Comparison of ENCODE assay signal across 12 cellular contexts in genomic region chr10:17217661-17218306, GRCh38. TPM values are rescaled to one million over a fixed set of nuclear protein-coding genes. Genes with fewer than 3 reads are reported as not detected.
A peak's percentile ranks its signal among the peaks of the same experiment; 100 is the strongest.
DNase-seq lines count a peak whose midpoint lies in the region; ATAC-seq lines count a peak whose summit lies in the region.
"Had no signal": no experiment of that assay in that cellular context is flagged by ENCODE, and none has a peak within 500 bp of the region (broad histone marks: within the 10 kb centered on the region; RNA-seq: fewer than 3 reads in every experiment).

No MANE protein-coding gene starts in this region.

- peaks cover 20% of the 10 kb centered on the region for H3K36me3 Mint-ChIP-seq in activated naive CD4-positive, alpha-beta T cell treated with anti-CD3 and anti-CD28 coated beads, Interleukin-2, amount 10 ng/mL, durations not matched to agents 7 days and 5 days
- H3K36me3 Mint-ChIP-seq in activated naive CD4-positive, alpha-beta T cell treated with anti-CD3 and anti-CD28 coated beads, Interleukin-2, amount 50 U/mL, for 72 hours = peaks cover 0 to 6% of the 10 kb centered on the region in 2 donors

- WGBS in aorta, 2 donors = 82 to 89% methylated on average over 2 of the region's 2 CpGs

- no peaks in the 10 kb centered on the region for H3K9me3 ChIP-seq in aorta (ENCODE audit: control insufficient read depth, low read length)
- H3K9me3 ChIP-seq: gastrocnemius medialis had no signal

- peaks cover 42% of the 10 kb centered on the region for H3K4me1 Mint-ChIP-seq in activated naive CD4-positive, alpha-beta T cell treated with anti-CD3 and anti-CD28 coated beads, Interleukin-2, amount 10 ng/mL, durations not matched to agents 7 days and 5 days

- H3K27me3 ChIP-seq in aorta (ENCODE audit: control insufficient read depth in 1 of 2, insufficient read depth in 2 of 2, low read length in 1 of 2) = no peaks in the 10 kb centered on the region
- H3K27me3 ChIP-seq: gastrocnemius medialis had no signal

- no peaks in the 10 kb centered on the region for H3K9me3 Mint-ChIP-seq in activated naive CD4-positive, alpha-beta T cell treated with anti-CD3 and anti-CD28 coated beads, Interleukin-2, amount 10 ng/mL, durations not matched to agents 7 days and 5 days
- H3K9me3 Mint-ChIP-seq in activated naive CD4-positive, alpha-beta T cell treated with anti-CD3 and anti-CD28 coated beads, Interleukin-2, amount 50 U/mL, for 72 hours = no peaks in the 10 kb centered on the region

- no peak overlapping the region for H3K27ac ChIP-seq in aorta (ENCODE audit: low read depth in 1 of 2, low read length in 2 of 2)

- no peaks in the 10 kb centered on the region for H3K36me3 ChIP-seq in aorta (ENCODE audit: control insufficient read depth in 1 of 2, insufficient read depth in 2 of 2, low read length in 1 of 2)
- H3K36me3 ChIP-seq: gastrocnemius medialis had no signal

- H3K4me1 ChIP-seq in aorta (ENCODE audit: control insufficient read depth in 1 of 2, insufficient read depth in 2 of 2, low read length in 2 of 2) = peaks cover 0 to 2% of the 10 kb centered on the region in 2 donors

- no peak overlapping the region for H3K4me3 Mint-ChIP-seq in activated naive CD4-positive, alpha-beta T cell treated with anti-CD3 and anti-CD28 coated beads, Interleukin-2, amount 10 ng/mL, durations not matched to agents 7 days and 5 days

- no peak for DNase-seq in activated naive CD4-positive, alpha-beta T cell treated with anti-CD3 and anti-CD28 coated beads, Interleukin-2, amount 10 ng/mL, durations not matched to agents 7 days and 5 days
- no peak for DNase-seq in activated naive CD4-positive, alpha-beta T cell (lab: John Stamatoyannopoulos, UW)
- no peak for DNase-seq in activated naive CD4-positive, alpha-beta T cell treated with anti-CD3 and anti-CD28 coated beads, Interleukin-2, amount 50 U/mL, for 72 hours (ENCODE audit: low spot score in 2 of 2)
- DNase-seq in hepatic stellate cell (ENCODE audit: low spot score) (peak; percentile 53), aorta (no peak), sciatic nerve (ENCODE audit: low spot score) (no peak), NCI-H446 (lab: John Stamatoyannopoulos, UW) (no peak)
- DNase-seq: anterior cingulate cortex, gastrocnemius medialis, mesendoderm, MM.1S had no signal

- CTCF ChIA-PET in activated naive CD4-positive, alpha-beta T cell treated with anti-CD3 and anti-CD28 coated beads, Interleukin-2, amount 10 ng/mL, durations not matched to agents 7 days and 5 days (lab: Charles Lee) = interaction anchor here (0.6 kb wide), 1 partner anchor 525 kb away, joined by 3 read pairs; no protein-coding TSS in a partner anchor

- no peak overlapping the region for H3K4me3 ChIP-seq in aorta (ENCODE audit: low read length in 2 of 2)
- H3K4me3 ChIP-seq: gastrocnemius medialis had no signal

- intact Hi-C loops in aorta (cut with DNase I) (loop anchor here (5.0 kb wide), 2 partner anchors 65 to 140 kb away; no protein-coding TSS in a partner anchor), sciatic nerve (cut with DNase I) (no loop called here)

- peak overlapping the region; percentile 79 for H3K27ac Mint-ChIP-seq in activated naive CD4-positive, alpha-beta T cell treated with anti-CD3 and anti-CD28 coated beads, Interleukin-2, amount 10 ng/mL, durations not matched to agents 7 days and 5 days
- H3K27ac Mint-ChIP-seq in activated naive CD4-positive, alpha-beta T cell treated with anti-CD3 and anti-CD28 coated beads, Interleukin-2, amount 50 U/mL, for 72 hours = peak overlapping the region; percentile 95 to 99

- peak; percentile 34 to 43 for ATAC-seq in activated naive CD4-positive, alpha-beta T cell treated with anti-CD3 and anti-CD28 coated beads, Interleukin-2, amount 50 U/mL, for 72 hours
- ATAC-seq in aorta (ENCODE audit: low FRiP score) (peak; percentile 21), sciatic nerve (no peak), HG02884 (IDR thresholded peaks at IDR 0.05; ENCODE audit: unreplicated experiment) (no peak)
- ATAC-seq: gastrocnemius medialis had no signal

- peaks cover under 1% of the 10 kb centered on the region for H3K27me3 Mint-ChIP-seq in activated naive CD4-positive, alpha-beta T cell treated with anti-CD3 and anti-CD28 coated beads, Interleukin-2, amount 10 ng/mL, durations not matched to agents 7 days and 5 days

RNA-seq across cellular contexts. Expression of gene VIM, which starts 10.3 kb away (rescaled TPM):
- total RNA-seq in activated naive CD4-positive, alpha-beta T cell treated with anti-CD3 and anti-CD28 coated beads, Interleukin-2, amount 50 U/mL, for 72 hours = 100 to 1,000 TPM; 238 to 296 TPM
- total RNA-seq in aorta (1,000 to 10,000 TPM; 3,936 to 5,947 TPM), sciatic nerve (4,253 TPM)
- 1,000 to 10,000 TPM; 2,428 to 5,138 TPM for polyA plus RNA-seq in aorta

RNA-seq across cellular contexts. Expression of gene TRDMT1, which starts 16.3 kb away (rescaled TPM):
- 1 to 10 TPM; 7.1 to 9.4 TPM for total RNA-seq in activated naive CD4-positive, alpha-beta T cell treated with anti-CD3 and anti-CD28 coated beads, Interleukin-2, amount 50 U/mL, for 72 hours
- total RNA-seq in aorta = 10 to 100 TPM; 13.4 to 15.2 TPM
- polyA plus RNA-seq in aorta = 1 to 10 TPM; 4.8 to 5.2 TPM
- total RNA-seq in sciatic nerve = 13.2 TPM

Comparison
In these comparisons a context has a peak if more than half of its experiments do, and no peak if none do; other contexts are left out.
1. ATAC-seq: peak in activated naive CD4-positive, alpha-beta T cell treated with anti-CD3 and anti-CD28 coated beads, Interleukin-2, amount 50 U/mL, for 72 hours (2 of 2) and aorta (single experiment); none in sciatic nerve (single experiment) and HG02884 (single experiment).
2. RNA of gene VIM, which starts 10.3 kb away (total RNA-seq): 3,936 to 5,947 TPM in aorta and 4,253 TPM in sciatic nerve (single experiment); 238 to 296 TPM in activated naive CD4-positive, alpha-beta T cell treated with anti-CD3 and anti-CD28 coated beads, Interleukin-2, amount 50 U/mL, for 72 hours; every median in the first group is over 10 times any median in the second.